9 cellular contexts compared by ENCODE assay signal in genomic region chr6:132768051-132768517, GRCh38. TPM values are rescaled to one million over a fixed set of nuclear protein-coding genes. Genes with fewer than 3 reads are reported as not detected.
DNase-seq lines count a peak whose midpoint lies in the region; ATAC-seq and TF ChIP-seq lines count a peak whose summit lies in the region.
"Had no signal": no experiment of that assay in that cellular context is flagged by ENCODE, and none has a peak within 500 bp of the region (broad histone marks: within the 10 kb centered on the region; RNA-seq: fewer than 3 reads in every experiment).

No MANE protein-coding gene starts in this region.

- peak; percentile 68 for DNase-seq in Right ventricle myocardium inferior (ENCODE audit: missing footprints)
- no peak for DNase-seq in right atrium auricular region (ENCODE audit: low spot score)
- DNase-seq in HCEC 1CT, result peak; percentile 38
- peak; percentile 4 for DNase-seq in Jurkat, Clone E6-1 (ENCODE audit: low read depth, low spot score)
- DNase-seq in WERI-Rb-1, result peak; percentile 14
- DNase-seq in psoas muscle, result no peak
- no peak for DNase-seq in uterus

- intact Hi-C loops in Right ventricle myocardium inferior (cut with DNase I), result no loop called here
- intact Hi-C loops in psoas muscle (cut with DNase I), result loop anchor here in 1 of 2 donors (10.0 kb wide), 1 partner anchor 93 kb away; no protein-coding TSS in a partner anchor
- intact Hi-C loops in uterus (cut with DNase I; ENCODE audit: low total_unique reads), result no loop called here

- peak in 1 of 2 donors; percentile 74 for TF ChIP-seq CTCF in right atrium auricular region (IDR thresholded peaks at IDR 0.05)
- peak; percentile 32; the same call in 1 of the 2 replicates for TF ChIP-seq CTCF in WERI-Rb-1 (IDR thresholded peaks at IDR 0.05; ENCODE audit: low read depth, low read length)
- TF ChIP-seq CTCF in gastroesophageal sphincter (IDR thresholded peaks at IDR 0.05), result peak in 3 of 4 experiments; percentile 21 to 41 (median 28)
- peak; percentile 3 for TF ChIP-seq CTCF in psoas muscle (IDR thresholded peaks at IDR 0.05)
- peak in 1 of 4 experiments; percentile 14 for TF ChIP-seq CTCF in uterus (IDR thresholded peaks at IDR 0.05)

- TF ChIP-seq POLR2A in gastroesophageal sphincter (IDR thresholded peaks at IDR 0.05), result no peak
- TF ChIP-seq POLR2A in uterus (IDR thresholded peaks at IDR 0.05), result no peak

- no peak overlapping the region for H3K27ac ChIP-seq in right atrium auricular region
- no peak overlapping the region for H3K27ac ChIP-seq in WERI-Rb-1
- no peak overlapping the region for H3K27ac ChIP-seq in gastroesophageal sphincter
- no peak overlapping the region for H3K27ac ChIP-seq in psoas muscle
- no peak overlapping the region for H3K27ac ChIP-seq in uterus

- H3K4me1 ChIP-seq in right atrium auricular region (no peaks in the 10 kb centered on the region), gastroesophageal sphincter (peaks cover 0 to 12% (median 0%) of the 10 kb centered on the region in 3 donors), psoas muscle (no peaks in the 10 kb centered on the region), uterus (no peaks in the 10 kb centered on the region)

- no peaks in the 10 kb centered on the region for H3K27me3 ChIP-seq in right atrium auricular region
- peaks cover 35% of the 10 kb centered on the region for H3K27me3 ChIP-seq in WERI-Rb-1 (ENCODE audit: insufficient read depth, low read depth, severe bottlenecking)
- H3K27me3 ChIP-seq in gastroesophageal sphincter, result no peaks in the 10 kb centered on the region
- H3K27me3 ChIP-seq in psoas muscle (ENCODE audit: insufficient read depth in 3 of 3, low read length in 2 of 3), result no peaks in the 10 kb centered on the region
- no peaks in the 10 kb centered on the region for H3K27me3 ChIP-seq in uterus

- H3K9me3 ChIP-seq in right atrium auricular region, result no peaks in the 10 kb centered on the region
- H3K9me3 ChIP-seq in WERI-Rb-1 (ENCODE audit: severe bottlenecking), result no peaks in the 10 kb centered on the region
- no peaks in the 10 kb centered on the region for H3K9me3 ChIP-seq in gastroesophageal sphincter
- no peaks in the 10 kb centered on the region for H3K9me3 ChIP-seq in psoas muscle
- no peaks in the 10 kb centered on the region for H3K9me3 ChIP-seq in uterus

- H3K4me3 ChIP-seq in right atrium auricular region (no peak overlapping the region), WERI-Rb-1 (ENCODE audit: low read depth, low read length) (no peak overlapping the region), gastroesophageal sphincter (no peak overlapping the region), psoas muscle (no peak overlapping the region), uterus (no peak overlapping the region)
- H3K4me3 ChIP-seq in Jurkat, Clone E6-1 (ENCODE audit: low read length), result no peak overlapping the region

- TF ChIP-seq EP300 in gastroesophageal sphincter (IDR thresholded peaks at IDR 0.05), result no peak

- ATAC-seq in Right ventricle myocardium inferior (peak; percentile 61), gastroesophageal sphincter (peak; percentile 60), psoas muscle (peak in 2 of 4 donors; percentile 46 to 60)

- H3K36me3 ChIP-seq in right atrium auricular region, result peaks cover 9% of the 10 kb centered on the region
- H3K36me3 ChIP-seq in WERI-Rb-1, result no peaks in the 10 kb centered on the region
- H3K36me3 ChIP-seq in gastroesophageal sphincter, result peaks cover 0 to 35% of the 10 kb centered on the region in 2 donors
- H3K36me3 ChIP-seq in psoas muscle (ENCODE audit: insufficient read depth in 1 of 2, low read depth in 1 of 2), result peaks cover 4 to 44% of the 10 kb centered on the region in 2 donors
- H3K36me3 ChIP-seq in uterus, result no peaks in the 10 kb centered on the region

- 26 to 40% methylated on average over 2 to 3 of the region's 6 CpGs for WGBS in gastroesophageal sphincter (ENCODE audit: low coverage in 1 of 2), 2 donors
- WGBS in psoas muscle, 3 donors, result 33 to 36% (median 33%) methylated on average over 6 of the region's 6 CpGs

RNA-seq across cellular contexts. Expression of gene VNN2, which starts 10.4 kb away (rescaled TPM):
- total RNA-seq in Right ventricle myocardium inferior, result 2.8 TPM
- total RNA-seq in right atrium auricular region, result 1 to 10 TPM; 3.8 to 5.8 TPM
- 0.49 TPM for polyA plus RNA-seq in Jurkat, Clone E6-1 (2012; ENCODE audit: insufficient read depth, insufficient read length)
- 1 to 10 TPM in 3 of 4 donors, under 1 TPM in 1; 0.31 to 3.8 (median 2.3) TPM for total RNA-seq in gastroesophageal sphincter
- 1 to 10 TPM in 2 of 4 donors, under 1 TPM in 2; 0.88 to 1.8 (median 1.0) TPM for total RNA-seq in psoas muscle
- under 1 TPM in 2 of 3 donors, not detected in 1; 0.22 to 0.38 TPM for polyA plus RNA-seq in psoas muscle
- 10 to 100 TPM in 1 of 4 donors, 1 to 10 TPM in 3; 1.5 to 40.9 (median 2.7) TPM for total RNA-seq in uterus

RNA-seq across cellular contexts. Expression of gene SLC18B1, which starts 30.4 kb away (rescaled TPM):
- total RNA-seq in Right ventricle myocardium inferior, result 2.8 TPM
- 1 to 10 TPM; 3.2 to 3.9 TPM for total RNA-seq in right atrium auricular region
- polyA plus RNA-seq in Jurkat, Clone E6-1 (2012; ENCODE audit: insufficient read depth, insufficient read length), result 13.0 TPM
- 10 to 100 TPM in 1 of 4 donors, 1 to 10 TPM in 3; 7.1 to 12.9 (median 8.9) TPM for total RNA-seq in gastroesophageal sphincter
- total RNA-seq in psoas muscle, result 1 to 10 TPM in 2 of 4 donors, under 1 TPM in 2; 0.69 to 2.2 (median 1.3) TPM
- 1 to 10 TPM; 1.1 to 2.0 (median 1.3) TPM for polyA plus RNA-seq in psoas muscle
- total RNA-seq in uterus, result 10 to 100 TPM in 1 of 4 donors, 1 to 10 TPM in 2, under 1 TPM in 1; 0.51 to 38.7 (median 8.0) TPM

RNA-seq across cellular contexts. Expression of gene RPS12, which starts 46.3 kb away (rescaled TPM):
- total RNA-seq in Right ventricle myocardium inferior, result 561 TPM
- 1,000 to 10,000 TPM in 1 of 2 donors, 100 to 1,000 TPM in 1; 609 to 1,510 TPM for total RNA-seq in right atrium auricular region
- 3,151 TPM for polyA plus RNA-seq in Jurkat, Clone E6-1 (2012; ENCODE audit: insufficient read depth, insufficient read length)
- 1,000 to 10,000 TPM in 3 of 4 donors, 100 to 1,000 TPM in 1; 757 to 2,446 (median 1,718) TPM for total RNA-seq in gastroesophageal sphincter
- total RNA-seq in psoas muscle, result 100 to 1,000 TPM; 426 to 649 (median 594) TPM
- 1,000 to 10,000 TPM; 1,487 to 2,233 (median 1,787) TPM for polyA plus RNA-seq in psoas muscle
- total RNA-seq in uterus, result 1,000 to 10,000 TPM in 3 of 4 donors, 100 to 1,000 TPM in 1; 875 to 4,841 (median 1,355) TPM

RNA-seq across cellular contexts. Expression of gene VNN1, which starts 54.2 kb away (rescaled TPM):
- total RNA-seq in Right ventricle myocardium inferior (2.2 TPM), right atrium auricular region (1 to 10 TPM in 1 of 2 donors, under 1 TPM in 1; 0.19 to 1.1 TPM), gastroesophageal sphincter (1 to 10 TPM in 2 of 4 donors, under 1 TPM in 1, not detected in 1; 0.15 to 3.9 (median 2.2) TPM), psoas muscle (under 1 TPM; 0.25 to 0.62 (median 0.40) TPM), uterus (1 to 10 TPM in 1 of 4 donors, under 1 TPM in 2, not detected in 1; 0.64 to 2.9 (median 0.83) TPM)
- not detected for polyA plus RNA-seq in Jurkat, Clone E6-1 (2012; ENCODE audit: insufficient read depth, insufficient read length)
- polyA plus RNA-seq in psoas muscle, result under 1 TPM; 0.06 to 0.32 (median 0.18) TPM
- total RNA-seq: temporal lobe had no signal

Comparison
In these comparisons a context has a peak if more than half of its experiments do, and no peak if none do; other contexts are left out.
1. DNase-seq: peak in Right ventricle myocardium inferior (single experiment), HCEC 1CT (single experiment), Jurkat, Clone E6-1 (single experiment) and WERI-Rb-1 (single experiment); none in right atrium auricular region (single experiment), psoas muscle (0 of 2) and uterus (0 of 2).